1 cellular context compared by ENCODE assay signal in the genomic region with DNA sequence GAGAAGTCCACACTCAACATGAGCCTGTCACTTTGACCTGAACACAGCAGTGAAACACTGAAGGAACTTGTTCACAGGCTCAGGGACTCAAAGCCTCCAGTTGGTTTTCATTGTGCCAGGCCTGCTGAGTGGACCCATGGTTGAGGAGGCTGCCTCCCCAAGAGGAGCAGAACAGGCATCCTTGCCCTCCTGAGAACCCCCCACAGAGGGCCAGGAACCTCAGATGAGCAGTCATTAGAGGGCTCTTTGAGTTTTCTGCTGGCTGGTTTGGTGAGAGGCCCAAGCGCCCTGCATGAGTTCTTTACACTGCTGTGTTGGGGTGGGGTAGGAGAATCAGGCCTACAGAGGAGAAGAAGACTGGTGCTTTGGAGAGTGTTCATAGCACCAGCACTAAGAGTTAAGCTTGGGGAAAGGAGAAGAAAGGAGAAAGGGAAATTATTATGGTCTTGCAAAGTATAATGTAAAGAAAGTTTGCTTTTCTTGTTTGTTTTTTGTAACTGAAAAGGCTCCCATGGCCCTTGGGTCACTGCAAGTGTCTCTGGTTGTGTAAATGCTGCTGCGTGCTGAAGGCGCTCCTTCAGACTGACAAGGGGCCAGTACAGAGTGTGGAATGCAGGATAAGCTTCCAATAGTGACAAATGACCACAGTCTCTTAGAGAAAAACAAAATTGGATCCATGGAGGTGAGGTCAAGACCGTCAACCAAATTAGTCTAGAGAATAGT.
TF ChIP-seq lines count a peak whose summit lies in the region.

No MANE protein-coding gene starts in this region.

TF ChIP-seq in H1, 55 proteins besides CTCF, POLR2A, EP300 and RAD21:
- TF ChIP-seq TAF7 (optimal IDR thresholded peaks at IDR 0.05; ENCODE audit: borderline replicate concordance, low read depth, low read length) (no peak), GABPA (IDR thresholded peaks at IDR 0.05; ENCODE audit: borderline replicate concordance, insufficient read depth, low read length) (no peak), ZNF274 (IDR thresholded peaks at IDR 0.05; ENCODE audit: borderline replicate concordance, extremely low read depth, low read length) (no peak), EGR1 (IDR thresholded peaks at IDR 0.05; ENCODE audit: borderline replicate concordance, low read depth, low read length) (no peak), YY1 (IDR thresholded peaks at IDR 0.05; ENCODE audit: low read depth, low read length) (no peak), RFX5 (IDR thresholded peaks at IDR 0.05; ENCODE audit: borderline replicate concordance, low read depth, low read length) (no peak), SIN3A (conservative IDR thresholded peaks at IDR 0.05 in 1 of 2, IDR thresholded peaks at IDR 0.05 in 1 of 2; ENCODE audit: low read depth in 1 of 2, low read length in 2 of 2) (no peak), CHD1 (IDR thresholded peaks at IDR 0.05; ENCODE audit: low read depth, low read length) (no peak), CTBP2 (IDR thresholded peaks at IDR 0.05; ENCODE audit: borderline replicate concordance, insufficient read depth, insufficient read length, low read length) (no peak), TBP (IDR thresholded peaks at IDR 0.05; ENCODE audit: low read depth, low read length) (no peak), BRCA1 (IDR thresholded peaks at IDR 0.05; ENCODE audit: low read depth, low read length) (no peak), SRF (IDR thresholded peaks at IDR 0.05; ENCODE audit: low read depth, low read length) (no peak), CBX8 (IDR thresholded peaks at IDR 0.05; ENCODE audit: borderline replicate concordance, low read depth, low read length) (no peak), SIRT6 (IDR thresholded peaks at IDR 0.05; ENCODE audit: low read length) (no peak), SIX5 (IDR thresholded peaks at IDR 0.05; ENCODE audit: low read depth, low read length) (no peak), POU5F1 (IDR thresholded peaks at IDR 0.05; ENCODE audit: low read depth, low read length) (no peak), EZH2 (IDR thresholded peaks at IDR 0.05; ENCODE audit: low read depth, low read length, severe bottlenecking) (no peak)
- TF ChIP-seq, protein P1, sequence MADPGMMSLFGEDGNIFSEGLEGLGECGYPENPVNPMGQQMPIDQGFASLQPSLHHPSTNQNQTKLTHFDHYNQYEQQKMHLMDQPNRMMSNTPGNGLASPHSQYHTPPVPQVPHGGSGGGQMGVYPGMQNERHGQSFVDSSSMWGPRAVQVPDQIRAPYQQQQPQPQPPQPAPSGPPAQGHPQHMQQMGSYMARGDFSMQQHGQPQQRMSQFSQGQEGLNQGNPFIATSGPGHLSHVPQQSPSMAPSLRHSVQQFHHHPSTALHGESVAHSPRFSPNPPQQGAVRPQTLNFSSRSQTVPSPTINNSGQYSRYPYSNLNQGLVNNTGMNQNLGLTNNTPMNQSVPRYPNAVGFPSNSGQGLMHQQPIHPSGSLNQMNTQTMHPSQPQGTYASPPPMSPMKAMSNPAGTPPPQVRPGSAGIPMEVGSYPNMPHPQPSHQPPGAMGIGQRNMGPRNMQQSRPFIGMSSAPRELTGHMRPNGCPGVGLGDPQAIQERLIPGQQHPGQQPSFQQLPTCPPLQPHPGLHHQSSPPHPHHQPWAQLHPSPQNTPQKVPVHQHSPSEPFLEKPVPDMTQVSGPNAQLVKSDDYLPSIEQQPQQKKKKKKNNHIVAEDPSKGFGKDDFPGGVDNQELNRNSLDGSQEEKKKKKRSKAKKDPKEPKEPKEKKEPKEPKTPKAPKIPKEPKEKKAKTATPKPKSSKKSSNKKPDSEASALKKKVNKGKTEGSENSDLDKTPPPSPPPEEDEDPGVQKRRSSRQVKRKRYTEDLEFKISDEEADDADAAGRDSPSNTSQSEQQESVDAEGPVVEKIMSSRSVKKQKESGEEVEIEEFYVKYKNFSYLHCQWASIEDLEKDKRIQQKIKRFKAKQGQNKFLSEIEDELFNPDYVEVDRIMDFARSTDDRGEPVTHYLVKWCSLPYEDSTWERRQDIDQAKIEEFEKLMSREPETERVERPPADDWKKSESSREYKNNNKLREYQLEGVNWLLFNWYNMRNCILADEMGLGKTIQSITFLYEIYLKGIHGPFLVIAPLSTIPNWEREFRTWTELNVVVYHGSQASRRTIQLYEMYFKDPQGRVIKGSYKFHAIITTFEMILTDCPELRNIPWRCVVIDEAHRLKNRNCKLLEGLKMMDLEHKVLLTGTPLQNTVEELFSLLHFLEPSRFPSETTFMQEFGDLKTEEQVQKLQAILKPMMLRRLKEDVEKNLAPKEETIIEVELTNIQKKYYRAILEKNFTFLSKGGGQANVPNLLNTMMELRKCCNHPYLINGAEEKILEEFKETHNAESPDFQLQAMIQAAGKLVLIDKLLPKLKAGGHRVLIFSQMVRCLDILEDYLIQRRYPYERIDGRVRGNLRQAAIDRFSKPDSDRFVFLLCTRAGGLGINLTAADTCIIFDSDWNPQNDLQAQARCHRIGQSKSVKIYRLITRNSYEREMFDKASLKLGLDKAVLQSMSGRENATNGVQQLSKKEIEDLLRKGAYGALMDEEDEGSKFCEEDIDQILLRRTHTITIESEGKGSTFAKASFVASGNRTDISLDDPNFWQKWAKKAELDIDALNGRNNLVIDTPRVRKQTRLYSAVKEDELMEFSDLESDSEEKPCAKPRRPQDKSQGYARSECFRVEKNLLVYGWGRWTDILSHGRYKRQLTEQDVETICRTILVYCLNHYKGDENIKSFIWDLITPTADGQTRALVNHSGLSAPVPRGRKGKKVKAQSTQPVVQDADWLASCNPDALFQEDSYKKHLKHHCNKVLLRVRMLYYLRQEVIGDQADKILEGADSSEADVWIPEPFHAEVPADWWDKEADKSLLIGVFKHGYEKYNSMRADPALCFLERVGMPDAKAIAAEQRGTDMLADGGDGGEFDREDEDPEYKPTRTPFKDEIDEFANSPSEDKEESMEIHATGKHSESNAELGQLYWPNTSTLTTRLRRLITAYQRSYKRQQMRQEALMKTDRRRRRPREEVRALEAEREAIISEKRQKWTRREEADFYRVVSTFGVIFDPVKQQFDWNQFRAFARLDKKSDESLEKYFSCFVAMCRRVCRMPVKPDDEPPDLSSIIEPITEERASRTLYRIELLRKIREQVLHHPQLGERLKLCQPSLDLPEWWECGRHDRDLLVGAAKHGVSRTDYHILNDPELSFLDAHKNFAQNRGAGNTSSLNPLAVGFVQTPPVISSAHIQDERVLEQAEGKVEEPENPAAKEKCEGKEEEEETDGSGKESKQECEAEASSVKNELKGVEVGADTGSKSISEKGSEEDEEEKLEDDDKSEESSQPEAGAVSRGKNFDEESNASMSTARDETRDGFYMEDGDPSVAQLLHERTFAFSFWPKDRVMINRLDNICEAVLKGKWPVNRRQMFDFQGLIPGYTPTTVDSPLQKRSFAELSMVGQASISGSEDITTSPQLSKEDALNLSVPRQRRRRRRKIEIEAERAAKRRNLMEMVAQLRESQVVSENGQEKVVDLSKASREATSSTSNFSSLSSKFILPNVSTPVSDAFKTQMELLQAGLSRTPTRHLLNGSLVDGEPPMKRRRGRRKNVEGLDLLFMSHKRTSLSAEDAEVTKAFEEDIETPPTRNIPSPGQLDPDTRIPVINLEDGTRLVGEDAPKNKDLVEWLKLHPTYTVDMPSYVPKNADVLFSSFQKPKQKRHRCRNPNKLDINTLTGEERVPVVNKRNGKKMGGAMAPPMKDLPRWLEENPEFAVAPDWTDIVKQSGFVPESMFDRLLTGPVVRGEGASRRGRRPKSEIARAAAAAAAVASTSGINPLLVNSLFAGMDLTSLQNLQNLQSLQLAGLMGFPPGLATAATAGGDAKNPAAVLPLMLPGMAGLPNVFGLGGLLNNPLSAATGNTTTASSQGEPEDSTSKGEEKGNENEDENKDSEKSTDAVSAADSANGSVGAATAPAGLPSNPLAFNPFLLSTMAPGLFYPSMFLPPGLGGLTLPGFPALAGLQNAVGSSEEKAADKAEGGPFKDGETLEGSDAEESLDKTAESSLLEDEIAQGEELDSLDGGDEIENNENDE (IDR thresholded peaks at IDR 0.05; ENCODE audit: insufficient replicate concordance, low read length), result no peak
